9 cellular contexts compared by ENCODE assay signal in the genomic region with DNA sequence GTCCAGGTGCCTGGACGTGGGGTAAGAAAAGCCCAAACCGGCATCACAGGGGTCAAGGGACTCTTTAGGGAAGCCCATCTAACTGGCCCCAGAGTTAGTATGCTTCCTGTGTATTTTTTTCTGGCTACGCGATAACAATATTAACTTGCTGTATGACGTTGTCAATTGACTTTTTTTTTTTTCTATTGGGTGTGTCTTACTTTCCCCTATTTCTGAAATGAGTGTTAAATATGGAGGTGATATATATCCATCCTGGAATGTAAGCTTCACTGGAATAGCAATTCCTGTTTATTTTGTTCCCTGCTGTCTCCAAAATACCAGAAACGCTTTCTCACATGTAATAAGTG. TPM values are rescaled to one million over a fixed set of nuclear protein-coding genes. Genes with fewer than 3 reads are reported as not detected.
DNase-seq lines count a peak whose midpoint lies in the region; ATAC-seq and TF ChIP-seq lines count a peak whose summit lies in the region.
"Had no signal": no experiment of that assay in that cellular context is flagged by ENCODE, and none has a peak within 500 bp of the region (broad histone marks: within the 10 kb centered on the region; RNA-seq: fewer than 3 reads in every experiment).

No MANE protein-coding gene starts in this region.

- H3K9me3 Mint-ChIP-seq in activated CD8-positive, alpha-beta memory T cell treated with anti-CD3 and anti-CD28 coated beads, Interleukin-2, amount 10 ng/mL, durations not matched to agents 7 days and 5 days (ENCODE audit: low read depth) = no peaks in the 10 kb centered on the region
- no peaks in the 10 kb centered on the region for H3K9me3 Mint-ChIP-seq in activated naive CD8-positive, alpha-beta T cell treated with anti-CD3 and anti-CD28 coated beads, Interleukin-2, amount 10 ng/mL, durations not matched to agents 7 days and 5 days

- H3K9me3 ChIP-seq in left lung (no peaks in the 10 kb centered on the region), thymus (ENCODE audit: control insufficient read depth) (no peaks in the 10 kb centered on the region)

- H3K27ac ChIP-seq in left lung (no peak overlapping the region), thymus (ENCODE audit: low read depth) (no peak overlapping the region)

- no peaks in the 10 kb centered on the region for H3K36me3 ChIP-seq in left lung
- H3K36me3 ChIP-seq in thymus (ENCODE audit: control insufficient read depth, insufficient read depth) = no peaks in the 10 kb centered on the region

- peak overlapping the region; percentile 39 for H3K4me3 Mint-ChIP-seq in activated CD8-positive, alpha-beta memory T cell treated with anti-CD3 and anti-CD28 coated beads, Interleukin-2, amount 10 ng/mL, durations not matched to agents 7 days and 5 days
- H3K4me3 Mint-ChIP-seq in activated naive CD8-positive, alpha-beta T cell treated with anti-CD3 and anti-CD28 coated beads, Interleukin-2, amount 10 ng/mL, durations not matched to agents 7 days and 5 days = peak overlapping the region; percentile 61

- TF ChIP-seq CTCF in left lung (IDR thresholded peaks at IDR 0.05) = no peak

- H3K27me3 ChIP-seq in left lung (peaks cover 13 to 61% of the 10 kb centered on the region in 2 donors), thymus (ENCODE audit: control insufficient read depth, insufficient read depth) (peaks cover 16% of the 10 kb centered on the region)

- POLR2A ChIA-PET in activated naive CD8-positive, alpha-beta T cell treated with anti-CD3 and anti-CD28 coated beads, Interleukin-2, amount 10 ng/mL, durations not matched to agents 7 days and 5 days (lab: Charles Lee) = no interaction called here

- CTCF ChIA-PET in activated CD8-positive, alpha-beta memory T cell treated with anti-CD3 and anti-CD28 coated beads, Interleukin-2, amount 10 ng/mL, durations not matched to agents 7 days and 5 days (lab: Charles Lee) = no interaction called here

- H3K36me3 Mint-ChIP-seq in activated CD8-positive, alpha-beta memory T cell treated with anti-CD3 and anti-CD28 coated beads, Interleukin-2, amount 10 ng/mL, durations not matched to agents 7 days and 5 days = no peaks in the 10 kb centered on the region
- H3K36me3 Mint-ChIP-seq in activated naive CD8-positive, alpha-beta T cell treated with anti-CD3 and anti-CD28 coated beads, Interleukin-2, amount 10 ng/mL, durations not matched to agents 7 days and 5 days = no peaks in the 10 kb centered on the region

- H3K27ac Mint-ChIP-seq in activated CD8-positive, alpha-beta memory T cell treated with anti-CD3 and anti-CD28 coated beads, Interleukin-2, amount 10 ng/mL, durations not matched to agents 7 days and 5 days = no peak overlapping the region
- no peak overlapping the region for H3K27ac Mint-ChIP-seq in activated naive CD8-positive, alpha-beta T cell treated with anti-CD3 and anti-CD28 coated beads, Interleukin-2, amount 10 ng/mL, durations not matched to agents 7 days and 5 days

- intact Hi-C loops in left lung (cut with DNase I) = no loop called here

- ATAC-seq in activated CD8-positive, alpha-beta memory T cell treated with anti-CD3 and anti-CD28 coated beads, Interleukin-2, amount 10 ng/mL, durations not matched to agents 7 days and 5 days = no peak
- no peak for ATAC-seq in activated naive CD8-positive, alpha-beta T cell treated with anti-CD3 and anti-CD28 coated beads, Interleukin-2, amount 10 ng/mL, durations not matched to agents 7 days and 5 days (ENCODE audit: low read depth)
- no peak for ATAC-seq in left lung
- no peak for ATAC-seq in stimulated activated naive CD8-positive, alpha-beta T cell treated with anti-CD3 and anti-CD28 coated beads, Interleukin-15, Interleukin-2, amounts not matched to agents 100 U/mL and 50 U/mL, for 24 hours

- H3K4me1 Mint-ChIP-seq in activated CD8-positive, alpha-beta memory T cell treated with anti-CD3 and anti-CD28 coated beads, Interleukin-2, amount 10 ng/mL, durations not matched to agents 7 days and 5 days = peaks cover 2% of the 10 kb centered on the region
- peaks cover 5% of the 10 kb centered on the region for H3K4me1 Mint-ChIP-seq in activated naive CD8-positive, alpha-beta T cell treated with anti-CD3 and anti-CD28 coated beads, Interleukin-2, amount 10 ng/mL, durations not matched to agents 7 days and 5 days

- no peaks in the 10 kb centered on the region for H3K4me1 ChIP-seq in left lung
- H3K4me1 ChIP-seq in thymus (ENCODE audit: control insufficient read depth, insufficient read depth, low read length) = no peaks in the 10 kb centered on the region

- no peak for DNase-seq in activated CD8-positive, alpha-beta memory T cell treated with anti-CD3 and anti-CD28 coated beads, Interleukin-2, amount 10 ng/mL, durations not matched to agents 7 days and 5 days
- no peak for DNase-seq in activated CD8-positive, alpha-beta memory T cell treated with anti-CD3 and anti-CD28 coated beads for 24 hours
- no peak for DNase-seq in activated naive CD8-positive, alpha-beta T cell treated with anti-CD3 and anti-CD28 coated beads, Interleukin-2, amount 10 ng/mL, durations not matched to agents 7 days and 5 days
- DNase-seq in left lung (no peak), NCI-H69 (lab: John Stamatoyannopoulos, UW) (no peak), hippocampal formation (lab: John Stamatoyannopoulos, UW) (no peak)
- DNase-seq in stimulated activated naive CD8-positive, alpha-beta T cell treated with anti-CD3 and anti-CD28 coated beads, Interleukin-15, Interleukin-2, amounts not matched to agents 100 U/mL and 50 U/mL, for 24 hours = no peak
- DNase-seq: CD8-positive, alpha-beta memory T cell had no signal

- 16% methylated on average over 6 of the region's 6 CpGs for WGBS in thymus

- peak overlapping the region; percentile 38 to 52 for H3K4me3 ChIP-seq in left lung
- H3K4me3 ChIP-seq in thymus (ENCODE audit: low read length) = peak overlapping the region; percentile 50

- peaks cover 24% of the 10 kb centered on the region for H3K27me3 Mint-ChIP-seq in activated CD8-positive, alpha-beta memory T cell treated with anti-CD3 and anti-CD28 coated beads, Interleukin-2, amount 10 ng/mL, durations not matched to agents 7 days and 5 days
- H3K27me3 Mint-ChIP-seq in activated naive CD8-positive, alpha-beta T cell treated with anti-CD3 and anti-CD28 coated beads, Interleukin-2, amount 10 ng/mL, durations not matched to agents 7 days and 5 days = peaks cover 29% of the 10 kb centered on the region

RNA-seq across cellular contexts. Expression of a gene that starts 0.6 kb away (rescaled TPM):
- not detected for total RNA-seq in activated CD8-positive, alpha-beta memory T cell treated with anti-CD3 and anti-CD28 coated beads, Interleukin-2, amount 10 ng/mL, durations not matched to agents 7 days and 5 days
- not detected for total RNA-seq in activated naive CD8-positive, alpha-beta T cell treated with anti-CD3 and anti-CD28 coated beads, Interleukin-2, amount 10 ng/mL, durations not matched to agents 7 days and 5 days
- total RNA-seq in left lung = not detected
- polyA plus RNA-seq in thymus = 0.11 TPM
- total RNA-seq: CD8-positive, alpha-beta memory T cell had no signal
- polyA plus RNA-seq: CD8-positive, alpha-beta memory T cell had no signal
